ENCODE assay signal across 29 cellular contexts in genomic region chr20:54872440-54872839, GRCh38.
"Had no signal": no experiment of that assay in that cellular context is flagged by ENCODE, and none has a peak within 500 bp of the region (broad histone marks: within the 10 kb centered on the region; RNA-seq: fewer than 3 reads in every experiment).

No MANE protein-coding gene starts in this region.

- H3K36me3 ChIP-seq: stomach, suprapubic skin, thoracic aorta, thyroid gland, tibial artery, tibial nerve, transverse colon, upper lobe of left lung, upper lobe of right lung, uterus, vagina had no signal

- ATAC-seq: stimulated activated effector memory CD8-positive, alpha-beta T cell treated with anti-CD3 and anti-CD28 coated beads, Interleukin-12 subunit alpha, Interleukin-12 subunit beta, amount 100 ng/mL, for 72 hours; stimulated activated memory B cell treated with anti-CD40 and anti-IgM and Interleukin-4, amounts not matched to agents 10 μg/mL and 1 μg/mL and 100 μg/mL, for 72 hours; stimulated activated naive B cell treated with anti-CD40 and anti-IgM and Interleukin-4, amounts not matched to agents 10 μg/mL and 1 μg/mL and 100 μg/mL, for 72 hours; stimulated activated naive CD8-positive, alpha-beta T cell treated with anti-CD3 and anti-CD28 coated beads, Interleukin-15, amount 100 ng/mL, for 72 hours; stimulated activated naive CD8-positive, alpha-beta T cell treated with anti-CD3 and anti-CD28 coated beads, Interleukin-15, Interleukin-2, amounts not matched to agents 100 U/mL and 50 U/mL, for 24 hours; upper lobe of right lung had no signal

- H3K4me1 ChIP-seq: stomach, suprapubic skin, testis, thyroid gland, tibial artery, tibial nerve, transverse colon, upper lobe of left lung, upper lobe of right lung, uterus, vagina had no signal

- H3K27ac Mint-ChIP-seq: stimulated activated effector memory CD8-positive, alpha-beta T cell treated with anti-CD3 and anti-CD28 coated beads, Interleukin-12 subunit alpha, Interleukin-12 subunit beta, amount 100 ng/mL, for 72 hours; stimulated activated memory B cell treated with anti-CD40 and anti-IgM and Interleukin-4, amounts not matched to agents 10 μg/mL and 1 μg/mL and 100 μg/mL, for 72 hours; stimulated activated naive B cell treated with anti-CD40 and anti-IgM and Interleukin-4, amounts not matched to agents 10 μg/mL and 1 μg/mL and 100 μg/mL, for 72 hours; stimulated activated naive CD8-positive, alpha-beta T cell treated with anti-CD3 and anti-CD28 coated beads, Interleukin-15, amount 100 ng/mL, for 72 hours; stimulated activated naive CD8-positive, alpha-beta T cell treated with anti-CD3 and anti-CD28 coated beads, Interleukin-15, Interleukin-2, amounts not matched to agents 100 ng/mL and 50 ng/mL, for 24 hours; type B pancreatic cell had no signal

- H3K4me1 Mint-ChIP-seq: stimulated activated effector memory CD8-positive, alpha-beta T cell treated with anti-CD3 and anti-CD28 coated beads, Interleukin-12 subunit alpha, Interleukin-12 subunit beta, amount 100 ng/mL, for 72 hours; stimulated activated memory B cell treated with anti-CD40 and anti-IgM and Interleukin-4, amounts not matched to agents 10 μg/mL and 1 μg/mL and 100 μg/mL, for 72 hours; stimulated activated naive B cell treated with anti-CD40 and anti-IgM and Interleukin-4, amounts not matched to agents 10 μg/mL and 1 μg/mL and 100 μg/mL, for 72 hours; stimulated activated naive CD8-positive, alpha-beta T cell treated with anti-CD3 and anti-CD28 coated beads, Interleukin-15, amount 100 ng/mL, for 72 hours had no signal

- H3K4me3 ChIP-seq: stomach, suprapubic skin, testis, thoracic aorta, thyroid gland, tibial artery, tibial nerve, transverse colon, upper lobe of left lung, upper lobe of right lung, uterus, vagina had no signal

- H3K9me3 Mint-ChIP-seq: stimulated activated effector memory CD8-positive, alpha-beta T cell treated with anti-CD3 and anti-CD28 coated beads, Interleukin-12 subunit alpha, Interleukin-12 subunit beta, amount 100 ng/mL, for 72 hours; stimulated activated naive CD8-positive, alpha-beta T cell treated with anti-CD3 and anti-CD28 coated beads, Interleukin-15, amount 100 ng/mL, for 72 hours; type B pancreatic cell had no signal

- H3K27me3 ChIP-seq: stomach, suprapubic skin, testis, thyroid gland, tibial artery, tibial nerve, transverse colon, upper lobe of left lung, upper lobe of right lung, uterus, vagina had no signal

- H3K27ac ChIP-seq: stomach, suprapubic skin, testis, thoracic aorta, thyroid gland, tibial artery, tibial nerve, transverse colon, upper lobe of left lung, upper lobe of right lung, uterus, vagina had no signal

- FAIRE-seq: urothelium cell line had no signal

- H3K4me3 Mint-ChIP-seq: stimulated activated effector memory CD8-positive, alpha-beta T cell treated with anti-CD3 and anti-CD28 coated beads, Interleukin-12 subunit alpha, Interleukin-12 subunit beta, amount 100 ng/mL, for 72 hours; stimulated activated memory B cell treated with anti-CD40 and anti-IgM and Interleukin-4, amounts not matched to agents 10 μg/mL and 1 μg/mL and 100 μg/mL, for 72 hours; stimulated activated naive B cell treated with anti-CD40 and anti-IgM and Interleukin-4, amounts not matched to agents 10 μg/mL and 1 μg/mL and 100 μg/mL, for 72 hours; stimulated activated naive CD8-positive, alpha-beta T cell treated with anti-CD3 and anti-CD28 coated beads, Interleukin-15, amount 100 ng/mL, for 72 hours; stimulated activated naive CD8-positive, alpha-beta T cell treated with anti-CD3 and anti-CD28 coated beads, Interleukin-15, Interleukin-2, amounts not matched to agents 100 ng/mL and 50 ng/mL, for 24 hours; type B pancreatic cell had no signal

- H3K9me3 ChIP-seq: stomach, suprapubic skin, testis, thoracic aorta, thyroid gland, tibial artery, transverse colon, upper lobe of left lung, upper lobe of right lung, uterus, vagina had no signal

- DNase-seq: stimulated activated CD4-positive, alpha-beta T cell treated with anti-CD3 and anti-CD28 coated beads, Interleukin-2, amount 100 ng/mL, for 48 hours; stimulated activated CD4-positive, alpha-beta T cell treated with anti-CD3 and anti-CD28 coated beads, Interleukin-4, amount 100 ng/mL, for 1 hour; stimulated activated CD4-positive, alpha-beta T cell treated with anti-CD3 and anti-CD28 coated beads, Interleukin-4, amount 100 ng/mL, for 24 hours; stimulated activated CD4-positive, alpha-beta T cell treated with anti-CD3 and anti-CD28 coated beads, Interleukin-4, amount 100 ng/mL, for 4 hours; stimulated activated CD8-positive, alpha-beta memory T cell treated with anti-CD3 and anti-CD28 coated beads, Interleukin-4, amount 100 ng/mL, for 48 hours; stimulated activated naive B cell treated with anti-CD40 and anti-IgM and Interleukin-4, amounts not matched to agents 10 μg/mL and 1 μg/mL and 100 μg/mL, for 72 hours; stimulated activated naive CD4-positive, alpha-beta T cell; stimulated activated naive CD4-positive, alpha-beta T cell treated with Interleukin-2 at 50 U/mL for 16 hours; stimulated activated naive CD8-positive, alpha-beta T cell treated with anti-CD3 and anti-CD28 coated beads, Interleukin-15, amount 100 ng/mL, for 72 hours; stimulated activated naive CD8-positive, alpha-beta T cell treated with anti-CD3 and anti-CD28 coated beads, Interleukin-15, Interleukin-2, amounts not matched to agents 100 U/mL and 50 U/mL, for 24 hours; stomach; substantia nigra; testis; thyroid gland; tibial artery; transverse colon; trophoblast cell; upper lobe of left lung; upper lobe of right lung; uterus had no signal

- H3K36me3 Mint-ChIP-seq: stimulated activated effector memory CD8-positive, alpha-beta T cell treated with anti-CD3 and anti-CD28 coated beads, Interleukin-12 subunit alpha, Interleukin-12 subunit beta, amount 100 ng/mL, for 72 hours; stimulated activated memory B cell treated with anti-CD40 and anti-IgM and Interleukin-4, amounts not matched to agents 10 μg/mL and 1 μg/mL and 100 μg/mL, for 72 hours; stimulated activated naive B cell treated with anti-CD40 and anti-IgM and Interleukin-4, amounts not matched to agents 10 μg/mL and 1 μg/mL and 100 μg/mL, for 72 hours; type B pancreatic cell had no signal

- H3K27me3 Mint-ChIP-seq: stimulated activated memory B cell treated with anti-CD40 and anti-IgM and Interleukin-4, amounts not matched to agents 10 μg/mL and 1 μg/mL and 100 μg/mL, for 72 hours; stimulated activated naive B cell treated with anti-CD40 and anti-IgM and Interleukin-4, amounts not matched to agents 10 μg/mL and 1 μg/mL and 100 μg/mL, for 72 hours; stimulated activated naive CD8-positive, alpha-beta T cell treated with anti-CD3 and anti-CD28 coated beads, Interleukin-15, amount 100 ng/mL, for 72 hours; stimulated activated naive CD8-positive, alpha-beta T cell treated with anti-CD3 and anti-CD28 coated beads, Interleukin-15, Interleukin-2, amounts not matched to agents 100 ng/mL and 50 ng/mL, for 24 hours; type B pancreatic cell had no signal
